In the genomic region with DNA sequence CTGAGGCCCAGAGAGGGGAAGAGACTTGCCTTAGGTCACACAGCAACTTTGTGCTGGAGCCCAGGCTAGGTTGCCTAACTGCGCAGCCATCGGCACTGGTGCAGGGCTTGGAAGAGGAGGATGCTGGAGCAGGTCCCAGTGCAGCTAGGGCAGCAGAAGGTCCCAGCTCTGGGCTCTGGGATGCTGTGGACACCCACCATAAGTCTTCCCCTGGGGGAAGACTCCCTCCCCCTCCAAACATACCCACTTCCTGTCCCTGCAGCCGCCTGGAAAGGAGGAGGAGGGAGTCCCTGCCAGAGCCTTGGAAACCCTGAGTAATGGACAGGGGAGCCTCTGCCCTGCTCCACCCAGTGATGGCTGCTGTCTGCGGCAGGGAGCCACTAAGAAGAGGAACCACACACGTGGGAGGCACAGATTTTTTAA, we compare ENCODE assay signal across 8 cellular contexts.
DNase-seq lines count a peak whose midpoint lies in the region; TF ChIP-seq lines count a peak whose summit lies in the region.

No MANE protein-coding gene starts in this region.

- peak overlapping the region; percentile 60 for H3K4me2 ChIP-seq in osteoblast (ENCODE audit: insufficient read depth, low read length)

- H3K4me1 ChIP-seq in osteoblast (ENCODE audit: insufficient read depth, low read length): peaks cover 27% of the 10 kb centered on the region

- H4K20me1 ChIP-seq in osteoblast (ENCODE audit: insufficient read depth, low read length): no peaks in the 10 kb centered on the region

- H3K36me3 ChIP-seq in osteoblast (ENCODE audit: insufficient read depth, low read length): no peaks in the 10 kb centered on the region

- DNase-seq in EL (peak; percentile 74), NCI-H69 (lab: John Stamatoyannopoulos, UW) (peak; percentile 82), choroid plexus epithelial cell (ENCODE audit: low read depth) (peak; percentile 44), osteoblast (ENCODE audit: insufficient read length, low spot score, missing footprints) (peak; percentile 91), DMS79 treated with DMSO at 0.1 percent for 48 hours (lab: John Stamatoyannopoulos, UW) (no peak), NCI-H1092 (lab: John Stamatoyannopoulos, UW) (no peak), AML-193 (lab: John Stamatoyannopoulos, UW) (no peak), NCI-H2227 (lab: John Stamatoyannopoulos, UW; ENCODE audit: unreplicated experiment) (no peak)

- no peaks in the 10 kb centered on the region for H3K9me3 ChIP-seq in osteoblast (ENCODE audit: low read depth, low read length)

- peaks cover 39% of the 10 kb centered on the region for H3K27me3 ChIP-seq in osteoblast (ENCODE audit: insufficient read depth, low read length)

- no peak overlapping the region for H2AFZ ChIP-seq in osteoblast (ENCODE audit: low read length)

- H3K4me3 ChIP-seq in choroid plexus epithelial cell (ENCODE audit: low read depth, low read length) (no peak overlapping the region), osteoblast (ENCODE audit: insufficient read depth, low read length) (no peak overlapping the region)

- H3K27ac ChIP-seq in osteoblast (ENCODE audit: low read depth, low read length): no peak overlapping the region

- TF ChIP-seq CTCF in choroid plexus epithelial cell (conservative IDR thresholded peaks at IDR 0.05; ENCODE audit: low read depth, low read length) (no peak), osteoblast (IDR thresholded peaks at IDR 0.05; ENCODE audit: extremely low read depth, low read depth, low read length) (no peak)

- no peaks in the 10 kb centered on the region for H3K79me2 ChIP-seq in osteoblast (ENCODE audit: insufficient read depth, low read length)

Comparison
In these comparisons a context has a peak if more than half of its experiments do, and no peak if none do; other contexts are left out.
1. DNase-seq: peak in EL (single experiment), NCI-H69 (single experiment), choroid plexus epithelial cell (single experiment) and osteoblast (single experiment); none in DMS79 treated with DMSO at 0.1 percent for 48 hours (single experiment), NCI-H1092 (single experiment), AML-193 (0 of 2) and NCI-H2227 (single experiment).